ENCODE assay signal across 8 cellular contexts in the genomic region with DNA sequence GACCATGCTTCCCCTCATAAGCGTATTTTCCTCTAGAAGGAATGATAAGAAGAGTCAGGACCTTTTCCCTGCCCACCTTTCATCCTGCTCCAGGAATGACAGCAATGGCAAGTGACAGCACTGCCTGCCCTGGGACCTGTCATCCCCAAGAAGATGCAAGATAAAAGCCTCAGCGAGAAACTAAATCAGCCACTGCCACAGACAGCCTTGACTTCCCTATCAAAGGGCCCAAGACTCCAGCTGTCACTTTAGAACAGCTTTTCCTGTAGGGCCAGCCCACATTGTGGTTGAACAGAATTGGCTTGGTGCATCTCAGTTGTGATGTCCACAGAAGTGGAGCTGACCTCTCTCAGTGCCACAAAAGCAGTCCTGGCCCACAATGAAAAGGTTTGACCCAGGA. TPM values are rescaled to one million over a fixed set of nuclear protein-coding genes. Genes with fewer than 3 reads are reported as not detected.
DNase-seq lines count a peak whose midpoint lies in the region; ATAC-seq, FAIRE-seq and TF ChIP-seq lines count a peak whose summit lies in the region.

No MANE protein-coding gene starts in this region.

- peak overlapping the region; percentile 88 for H3K4me2 ChIP-seq in GM12878 (ENCODE audit: control insufficient read depth, insufficient read depth)

- no peak for ATAC-seq in GM12878
- ATAC-seq in HG02588 (IDR thresholded peaks at IDR 0.05; ENCODE audit: unreplicated experiment) = no peak
- no peak for ATAC-seq in HG03520 (IDR thresholded peaks at IDR 0.05; ENCODE audit: unreplicated experiment)

- no peak for FAIRE-seq in GM12878 (lab: Jason Lieb, UNC)

- H3K36me3 ChIP-seq in BE2C (peaks cover 3% of the 10 kb centered on the region; the same call in 1 of the 2 replicates), GM12878 (ENCODE audit: control insufficient read depth in 2 of 2, insufficient read depth in 2 of 2, low read length in 1 of 2) (peaks cover 0 to 4% of the 10 kb centered on the region in 2 experiments; a peak in 1 of 4 replicates)

- SMC1A ChIA-PET in GM12878 (lab: Charles Lee; ENCODE audit: uncharacterized antibody, unreplicated experiment) = interaction anchor here (0.7 to 1.9 kb wide), 6 partner anchors 9 to 71 kb away, joined by 3 to 20 read pairs (median 4); partner anchors contain the start of gene HSH2D

- WGBS in GM12878 (ENCODE audit: insufficient coverage, insufficient replicate concordance, low lambda C conversion rate, missing lambda C conversion rate) = 0% methylated on average over 2 of the region's 2 CpGs

- no peak for TF ChIP-seq POLR2A in GM12878 (IDR thresholded peaks at IDR 0.05; ENCODE audit: low read depth, low read length)

- no peaks in the 10 kb centered on the region for H4K20me1 ChIP-seq in GM12878 (ENCODE audit: control insufficient read depth, insufficient read depth)

- peak overlapping the region; percentile 94 for H3K27ac ChIP-seq in GM12878 (ENCODE audit: control insufficient read depth, insufficient read depth)

- POLR2A ChIA-PET in GM12878 (lab: Charles Lee) = interaction anchor here (0.6 to 11.3 kb wide), 5 partner anchors 23 to 35 kb away, joined by 3 to 174 read pairs (median 3); partner anchors contain the start of gene HSH2D

- in situ Hi-C loops in GM12878 (cut with MboI) = no loop called here

- peak overlapping the region; percentile 97 for H3K9ac ChIP-seq in GM12878 (ENCODE audit: control insufficient read depth, insufficient read depth, low read length)

- no peaks in the 10 kb centered on the region for H3K27me3 ChIP-seq in BE2C
- no peaks in the 10 kb centered on the region for H3K27me3 ChIP-seq in GM12878 (replicated peaks in 1 of 2; ENCODE audit: control insufficient read depth in 2 of 2, insufficient read depth in 2 of 2, low read length in 1 of 2)

- H3K4me3 ChIP-seq in BE2C (ENCODE audit: low read depth, low read length) (peak overlapping the region; percentile 98), GM12878 (peak overlapping the region; percentile 100)
- H3K4me3 ChIP-seq in Jurkat, Clone E6-1 (ENCODE audit: low read length) = peak overlapping the region; percentile 95

- no TSS peak for BruUV-seq in GM12878 (replicated peaks; lab: Mats Ljungman, UMichigan)

- H2AFZ ChIP-seq in GM12878 (ENCODE audit: control insufficient read depth, low read depth, low read length) = no peak overlapping the region

- H3K9me3 ChIP-seq in BE2C (no peaks in the 10 kb centered on the region), GM12878 (replicated peaks; ENCODE audit: control insufficient read depth, insufficient read depth, low read length) (no peaks in the 10 kb centered on the region)

- H3K4me1 ChIP-seq in BE2C = no peaks in the 10 kb centered on the region
- peaks cover 42% of the 10 kb centered on the region for H3K4me1 ChIP-seq in GM12878 (ENCODE audit: control insufficient read depth, insufficient read depth, low read length)

- TF ChIP-seq EP300 in GM12878 (IDR thresholded peaks at IDR 0.05; ENCODE audit: borderline replicate concordance in 1 of 2, control insufficient read depth in 1 of 2, low read depth in 2 of 2, low read length in 2 of 2) = no peak

- TF ChIP-seq RAD21 in GM12878 (IDR thresholded peaks at IDR 0.05; ENCODE audit: insufficient read depth, low read depth, low read length) = no peak

- H3K79me2 ChIP-seq in GM12878 (ENCODE audit: control insufficient read depth, insufficient read depth, low read length) = peaks cover 61% of the 10 kb centered on the region

- intact Hi-C loops in GM12878 (cut with micrococcal nuclease; ENCODE audit: unreplicated experiment) = loop anchor here (10.0 kb wide), 1 partner anchor 332 kb away; no protein-coding TSS in a partner anchor

- DNase-seq in BE2C (no peak), GM12878 (ENCODE audit: low read depth, low spot score) (no peak), myocyte (ENCODE audit: low read depth) (peak; percentile 86), DMS79 (lab: John Stamatoyannopoulos, UW) (no peak), anterior cingulate cortex (lab: John Stamatoyannopoulos, UW) (no peak)
- no peak for DNase-seq in Jurkat, Clone E6-1 (ENCODE audit: low read depth, low spot score)

- RAD21 ChIA-PET in GM12878 (lab: Charles Lee; ENCODE audit: unreplicated experiment) = interaction anchor here (0.6 to 1.6 kb wide), 6 partner anchors 31 to 73 kb away, joined by 3 to 5 read pairs (median 4); partner anchors contain the start of genes FAM32A and HSH2D

- CTCF ChIA-PET in GM12878 (lab: Yijun Ruan, JAX) = interaction anchor here (0.7 to 5.3 kb wide), 10 partner anchors 26 to 73 kb away, joined by 3 to 26 read pairs (median 5); partner anchors contain the start of genes FAM32A and HSH2D

- TF ChIP-seq CTCF in BE2C (IDR thresholded peaks at IDR 0.05; ENCODE audit: low read depth, low read length) (no peak), GM12878 (IDR thresholded peaks at IDR 0.05 in 2 of 3, conservative IDR thresholded peaks at IDR 0.05 in 1 of 3; ENCODE audit: control insufficient read depth in 2 of 3, extremely low read depth in 1 of 3, insufficient read depth in 1 of 3, low read depth in 3 of 3, low read length in 3 of 3) (no peak)

RNA-seq across cellular contexts. Expression of gene RAB8A, which starts 1.1 kb away (rescaled TPM):
- 101 TPM for polyA plus RNA-seq in BE2C (2012; ENCODE audit: insufficient read depth, insufficient read length, low read depth)
- polyA plus RNA-seq in Jurkat, Clone E6-1 (2012; ENCODE audit: insufficient read depth, insufficient read length) = 126 TPM
- total RNA-seq in GM12878 (2013; cell fraction: nucleolus; rRNA removed) = 85.8 and 91.6 TPM in 2 replicates
- total RNA-seq in GM12878 (2014; rRNA removed) (94.2 and 104 TPM in 2 replicates), GM12878 (2014; rRNA removed; fragmentation: Illumina TruSeq; extraction: Trizol) (233 and 239 TPM in 2 replicates), GM12878 (2021) (162 and 181 TPM in 2 replicates), myocyte (23.8 and 29.2 TPM in 2 replicates)
- polyA plus RNA-seq in GM12878 (2011; ENCODE audit: low read depth) = 29.0 TPM
- polyA plus RNA-seq in GM12878 (2011; rRNA removed) (177 and 189 TPM in 2 replicates), GM12878 (2014; fragmentation: Illumina TruSeq; extraction: Trizol) (138 and 168 TPM in 2 replicates), GM12878 (2014; fragmentation: Nextera tagmentation; extraction: Ambion mirVana) (10 to 100 TPM; 23.9 to 39.1 TPM), GM12878 (2014; rRNA removed) (204 and 226 TPM in 2 replicates), GM12878 (2016; fragmentation: Nextera tagmentation; extraction: Ambion mirVana) (100 to 1,000 TPM; 308 to 314 TPM)
- 137 and 184 TPM in 2 replicates for polyA plus RNA-seq in GM12878 (2011; cell fraction: cytosol; rRNA removed)
- polyA plus RNA-seq in GM12878 (2011; cell fraction: nucleus; rRNA removed) = 94.2 and 96.1 TPM in 2 replicates
- 75.4 and 124 TPM in 2 replicates for polyA plus RNA-seq in GM12878 (2012)
- 303 and 377 TPM in 2 replicates for polyA minus RNA-seq in GM12878 (2011; rRNA and poly(A)+ RNA removed)
- 89.7 and 135 TPM in 2 replicates for polyA minus RNA-seq in GM12878 (2011; cell fraction: cytosol; rRNA and poly(A)+ RNA removed)
- 71.4 and 108 TPM in 2 replicates for polyA minus RNA-seq in GM12878 (2011; cell fraction: nucleus; rRNA and poly(A)+ RNA removed)
- 74.6 TPM for polyA plus RNA-seq in myocyte (2012)

RNA-seq across cellular contexts. Expression of gene HSH2D, which starts 30.7 kb away (rescaled TPM):
- not detected for polyA plus RNA-seq in BE2C (2012; ENCODE audit: insufficient read depth, insufficient read length, low read depth)
- polyA plus RNA-seq in Jurkat, Clone E6-1 (2012; ENCODE audit: insufficient read depth, insufficient read length) = 3.1 TPM
- 70.0 and 81.1 TPM in 2 replicates for total RNA-seq in GM12878 (2013; cell fraction: nucleolus; rRNA removed)
- 118 and 121 TPM in 2 replicates for total RNA-seq in GM12878 (2014; rRNA removed)
- 88.4 and 92.6 TPM in 2 replicates for total RNA-seq in GM12878 (2014; rRNA removed; fragmentation: Illumina TruSeq; extraction: Trizol)
- 81.7 and 87.8 TPM in 2 replicates for total RNA-seq in GM12878 (2021)
- polyA plus RNA-seq in GM12878 (2011; ENCODE audit: low read depth) = 60.0 TPM
- 63.2 and 88.2 TPM in 2 replicates for polyA plus RNA-seq in GM12878 (2011; rRNA removed)
- polyA plus RNA-seq in GM12878 (2011; cell fraction: cytosol; rRNA removed) = 126 and 139 TPM in 2 replicates
- 119 and 132 TPM in 2 replicates for polyA plus RNA-seq in GM12878 (2011; cell fraction: nucleus; rRNA removed)
- polyA plus RNA-seq in GM12878 (2012) = 84.2 and 96.9 TPM in 2 replicates
- 64.8 and 105 TPM in 2 replicates for polyA plus RNA-seq in GM12878 (2014; fragmentation: Illumina TruSeq; extraction: Trizol)
- 10 to 100 TPM; 22.0 to 27.2 TPM for polyA plus RNA-seq in GM12878 (2014; fragmentation: Nextera tagmentation; extraction: Ambion mirVana)
- polyA plus RNA-seq in GM12878 (2014; rRNA removed) = 141 and 145 TPM in 2 replicates
- polyA plus RNA-seq in GM12878 (2016; fragmentation: Nextera tagmentation; extraction: Ambion mirVana) = 10 to 100 TPM; 82.0 to 90.3 TPM
- polyA minus RNA-seq in GM12878 (2011; rRNA and poly(A)+ RNA removed) = 31.7 and 67.1 TPM in 2 replicates
- 19.8 and 25.6 TPM in 2 replicates for polyA minus RNA-seq in GM12878 (2011; cell fraction: cytosol; rRNA and poly(A)+ RNA removed)
- 19.5 and 39.2 TPM in 2 replicates for polyA minus RNA-seq in GM12878 (2011; cell fraction: nucleus; rRNA and poly(A)+ RNA removed)
- not detected in 2 replicates for total RNA-seq in myocyte
- not detected for polyA plus RNA-seq in myocyte (2012)

RNA-seq across cellular contexts. Expression of gene TPM4, which starts 36.5 kb away (rescaled TPM):
- polyA plus RNA-seq in BE2C (2012; ENCODE audit: insufficient read depth, insufficient read length, low read depth) = 144 TPM
- 623 TPM for polyA plus RNA-seq in Jurkat, Clone E6-1 (2012; ENCODE audit: insufficient read depth, insufficient read length)
- total RNA-seq in GM12878 (2013; cell fraction: nucleolus; rRNA removed) = 161 and 178 TPM in 2 replicates
- total RNA-seq in GM12878 (2014; rRNA removed) = 413 and 473 TPM in 2 replicates
- 513 and 542 TPM in 2 replicates for total RNA-seq in GM12878 (2014; rRNA removed; fragmentation: Illumina TruSeq; extraction: Trizol)
- 338 and 361 TPM in 2 replicates for total RNA-seq in GM12878 (2021)
- polyA plus RNA-seq in GM12878 (2011; ENCODE audit: low read depth) = 212 TPM
- 387 and 534 TPM in 2 replicates for polyA plus RNA-seq in GM12878 (2011; rRNA removed)
- 210 and 246 TPM in 2 replicates for polyA plus RNA-seq in GM12878 (2011; cell fraction: cytosol; rRNA removed)
- polyA plus RNA-seq in GM12878 (2011; cell fraction: nucleus; rRNA removed) = 84.6 and 156 TPM in 2 replicates
- 261 and 281 TPM in 2 replicates for polyA plus RNA-seq in GM12878 (2012)
- polyA plus RNA-seq in GM12878 (2014; fragmentation: Illumina TruSeq; extraction: Trizol) = 620 and 767 TPM in 2 replicates
- 100 to 1,000 TPM; 183 to 194 TPM for polyA plus RNA-seq in GM12878 (2014; fragmentation: Nextera tagmentation; extraction: Ambion mirVana)
- polyA plus RNA-seq in GM12878 (2014; rRNA removed) = 387 and 401 TPM in 2 replicates
- polyA plus RNA-seq in GM12878 (2016; fragmentation: Nextera tagmentation; extraction: Ambion mirVana) = 100 to 1,000 TPM; 469 to 473 TPM
- 142 and 153 TPM in 2 replicates for polyA minus RNA-seq in GM12878 (2011; rRNA and poly(A)+ RNA removed)
- polyA minus RNA-seq in GM12878 (2011; cell fraction: cytosol; rRNA and poly(A)+ RNA removed) = 99.6 and 122 TPM in 2 replicates
- 45.9 and 97.4 TPM in 2 replicates for polyA minus RNA-seq in GM12878 (2011; cell fraction: nucleus; rRNA and poly(A)+ RNA removed)
- 324 and 355 TPM in 2 replicates for total RNA-seq in myocyte
- polyA plus RNA-seq in myocyte (2012) = 730 TPM

Comparison
In these comparisons a context has a peak if more than half of its experiments do, and no peak if none do; other contexts are left out.
1. RNA of gene HSH2D, which starts 30.7 kb away (total RNA-seq): 70.0 to 121 TPM in GM12878; not detected in myocyte; every median in the first group is over 10 times any median in the second.
2. Peak in every context shown above with its lines, with median percentiles within 50 percentile points of each other: H3K4me3 ChIP-seq.